Comparison of ENCODE assay signal across 28 cellular contexts in the genomic region with DNA sequence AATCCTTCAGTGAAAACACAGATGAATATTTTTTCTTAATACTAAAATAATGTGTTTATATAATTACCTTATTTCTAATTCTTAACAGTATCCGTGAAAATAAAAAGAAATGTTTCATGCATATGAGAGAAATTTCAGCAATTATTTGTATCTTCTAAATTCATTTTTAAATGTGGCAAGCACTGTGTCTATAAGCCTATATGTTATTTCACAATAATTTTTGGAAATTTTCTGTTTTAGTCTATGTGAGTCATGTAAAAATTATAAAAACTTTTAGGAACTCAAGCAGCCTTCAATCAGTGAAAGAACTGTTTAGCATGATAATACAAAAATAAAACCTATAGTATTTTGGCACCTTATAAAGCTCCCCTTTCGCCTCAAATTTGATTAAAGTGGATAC.
"Had no signal": no experiment of that assay in that cellular context is flagged by ENCODE, and none has a peak within 500 bp of the region (broad histone marks: within the 10 kb centered on the region; RNA-seq: fewer than 3 reads in every experiment).

No MANE protein-coding gene starts in this region.

- DNase-seq: activated CD4-positive, alpha-beta memory T cell treated with anti-CD3 and anti-CD28 coated beads for 36 hours; activated CD4-positive, alpha-beta T cell treated with anti-CD3 and anti-CD28 coated beads for 36 hours; activated CD4-positive, alpha-beta T cell treated with anti-CD3 and anti-CD28 coated beads, Interleukin-2, amount 10 ng/mL, durations not matched to agents 24 days and 14 days; activated CD4-positive, CD25-positive, alpha-beta regulatory T cell; activated CD4-positive, CD25-positive, alpha-beta regulatory T cell treated with anti-CD3 and anti-CD28 coated beads, Interleukin-2, amount 50 U/mL, for 72 hours; activated CD8-positive, alpha-beta memory T cell treated with anti-CD3 and anti-CD28 coated beads, Interleukin-2, amount 10 ng/mL, durations not matched to agents 7 days and 5 days; activated CD8-positive, alpha-beta memory T cell treated with anti-CD3 and anti-CD28 coated beads, Interleukin-2, amount 50 U/mL, for 4 hours; activated CD8-positive, alpha-beta T cell treated with anti-CD3 and anti-CD28 coated beads, Interleukin-2, amount 10 ng/mL, durations not matched to agents 7 days and 5 days; activated effector memory CD4-positive, alpha-beta T cell treated with anti-CD3 and anti-CD28 coated beads, Interleukin-2, amount 50 U/mL, for 16 hours; activated naive CD4-positive, alpha-beta T cell treated with anti-CD3 and anti-CD28 coated beads for 36 hours; activated naive CD8-positive, alpha-beta T cell treated with anti-CD3 and anti-CD28 coated beads for 36 hours; activated naive CD8-positive, alpha-beta T cell treated with anti-CD3 and anti-CD28 coated beads, Interleukin-2, amount 50 U/mL, for 24 hours; activated T-cell treated with anti-CD3 and anti-CD28 coated beads, Interleukin-2, amount 50 U/mL, for 1 hour; activated T-cell treated with anti-CD3 and anti-CD28 coated beads, Interleukin-2, amount 50 U/mL, for 48 hours; adrenal gland; amygdala; aorta; body of pancreas; caudate nucleus; cortex of kidney; dermis blood vessel endothelial cell; effector CD4-positive, alpha-beta T cell; effector memory CD8-positive, alpha-beta T cell; erythroblast; foreskin keratinocyte; T-helper 2 cell had no signal

- H3K36me3 ChIP-seq: adrenal gland, esophagus muscularis mucosa, gastroesophageal sphincter had no signal

- H3K27me3 ChIP-seq: adrenal gland, body of pancreas, esophagus muscularis mucosa, foreskin keratinocyte, gastroesophageal sphincter had no signal

- H3K4me3 ChIP-seq: adrenal gland, body of pancreas, esophagus muscularis mucosa, gastroesophageal sphincter had no signal

- H3K9me3 ChIP-seq: adrenal gland, body of pancreas, esophagus muscularis mucosa, gastroesophageal sphincter had no signal

- H3K4me1 ChIP-seq: gastroesophageal sphincter had no signal

- ATAC-seq: activated CD4-positive, alpha-beta T cell treated with anti-CD3 and anti-CD28 coated beads for 36 hours; activated CD8-positive, alpha-beta memory T cell treated with anti-CD3 and anti-CD28 coated beads, Interleukin-2, amount 10 ng/mL, durations not matched to agents 7 days and 5 days; activated CD8-positive, alpha-beta T cell treated with anti-CD3 and anti-CD28 coated beads, Interleukin-2, amount 10 ng/mL, durations not matched to agents 7 days and 5 days; activated naive CD8-positive, alpha-beta T cell treated with anti-CD3 and anti-CD28 coated beads, Interleukin-2, amount 50 U/mL, for 24 hours; body of pancreas; effector memory CD8-positive, alpha-beta T cell; foreskin keratinocyte; gastroesophageal sphincter had no signal

- H3K27ac ChIP-seq: adrenal gland, body of pancreas, esophagus muscularis mucosa, foreskin keratinocyte, gastroesophageal sphincter had no signal
